Comparison of ENCODE assay signal across 8 cellular contexts in genomic region chr18:55343396-55344073, GRCh38.
DNase-seq lines count a peak whose midpoint lies in the region; ATAC-seq and TF ChIP-seq lines count a peak whose summit lies in the region.

No MANE protein-coding gene starts in this region.

- no peak overlapping the region for H2AFZ ChIP-seq in GM23248

- H3K9me2 ChIP-seq in GM23248 (ENCODE audit: insufficient read depth), result no peaks in the 10 kb centered on the region

- peak; percentile 79 for TF ChIP-seq CTCF in endodermal cell (conservative IDR thresholded peaks at IDR 0.05)
- peak; percentile 64 for TF ChIP-seq CTCF in progenitor cell of endocrine pancreas (IDR thresholded peaks at IDR 0.05; ENCODE audit: unreplicated experiment)

- no peaks in the 10 kb centered on the region for H4K20me1 ChIP-seq in GM23248 (ENCODE audit: insufficient read depth)

- no peak overlapping the region for H3K4me2 ChIP-seq in GM23248 (ENCODE audit: unreplicated experiment)

- peaks cover 12% of the 10 kb centered on the region for H3K4me1 ChIP-seq in GM23248 (ENCODE audit: insufficient read depth)
- H3K4me1 ChIP-seq in endodermal cell (ENCODE audit: control insufficient read depth, insufficient read depth, low read length), result no peaks in the 10 kb centered on the region

- H3K27ac ChIP-seq in GM23248 (no peak overlapping the region), endodermal cell (ENCODE audit: low read depth, low read length) (no peak overlapping the region)

- H3K27ac Mint-ChIP-seq in endodermal cell (no peak overlapping the region), progenitor cell of endocrine pancreas (no peak overlapping the region), T-cell (no peak overlapping the region)

- H3K27me3 ChIP-seq in GM23248 (replicated peaks; ENCODE audit: insufficient read depth), result no peaks in the 10 kb centered on the region
- no peaks in the 10 kb centered on the region for H3K27me3 ChIP-seq in endodermal cell (ENCODE audit: control insufficient read depth, insufficient read depth, low read length, poor library complexity, severe bottlenecking)

- H3K36me3 Mint-ChIP-seq in endodermal cell (ENCODE audit: low read depth) (no peaks in the 10 kb centered on the region), progenitor cell of endocrine pancreas (ENCODE audit: insufficient read depth) (no peaks in the 10 kb centered on the region), T-cell (no peaks in the 10 kb centered on the region)

- no peaks in the 10 kb centered on the region for H3K9me3 Mint-ChIP-seq in endodermal cell
- H3K9me3 Mint-ChIP-seq in progenitor cell of endocrine pancreas (ENCODE audit: low read depth), result no peaks in the 10 kb centered on the region
- H3K9me3 Mint-ChIP-seq in T-cell, result no peaks in the 10 kb centered on the region

- H3K4me3 Mint-ChIP-seq in endodermal cell (no peak overlapping the region), progenitor cell of endocrine pancreas (ENCODE audit: low read depth) (no peak overlapping the region), T-cell (no peak overlapping the region)

- H3K9me3 ChIP-seq in GM23248 (ENCODE audit: low read depth) (no peaks in the 10 kb centered on the region), endodermal cell (ENCODE audit: control insufficient read depth, low read length) (no peaks in the 10 kb centered on the region)

- H3K4me1 Mint-ChIP-seq in endodermal cell, result peaks cover 17% of the 10 kb centered on the region
- H3K4me1 Mint-ChIP-seq in progenitor cell of endocrine pancreas (ENCODE audit: low read depth), result no peaks in the 10 kb centered on the region
- no peaks in the 10 kb centered on the region for H3K4me1 Mint-ChIP-seq in T-cell

- WGBS in GM23248 (ENCODE audit: low coverage in 1 of 2, low lambda C conversion rate in 2 of 2, missing lambda C conversion rate in 2 of 2), 2 experiments, result 96% methylated on average over 3 of the region's 3 CpGs
- 91% methylated on average over 3 of the region's 3 CpGs; no CpG with 5 or more reads in 1 of the 2 experiments for WGBS in endodermal cell (ENCODE audit: insufficient coverage in 1 of 2, insufficient read length in 1 of 2), 2 experiments

- H3K79me2 ChIP-seq in GM23248 (ENCODE audit: insufficient read depth), result peaks cover 47% of the 10 kb centered on the region; the same call in 1 of the 2 replicates

- no peak for ATAC-seq in T-cell (replicated peaks in 1 of 4)

- H3K27me3 Mint-ChIP-seq in endodermal cell (ENCODE audit: insufficient read depth) (no peaks in the 10 kb centered on the region), progenitor cell of endocrine pancreas (peaks cover 23% of the 10 kb centered on the region), T-cell (no peaks in the 10 kb centered on the region)

- H3K9ac ChIP-seq in GM23248 (no peak overlapping the region), endodermal cell (ENCODE audit: extremely low read depth, low read length, poor library complexity, severe bottlenecking) (no peak overlapping the region)

- in situ Hi-C loops in GM23248 (cut with MboI), result no loop called here

- H3K4me3 ChIP-seq in GM23248 (no peak overlapping the region), endodermal cell (ENCODE audit: low read length) (no peak overlapping the region)

- H3F3A ChIP-seq in GM23248 (ENCODE audit: insufficient read depth), result 0 out of 2 replicates have a peak, but pooled peaks cover 9% of the 10 kb centered on the region

- CTCF ChIA-PET in T-cell (lab: Charles Lee), result no interaction called here

- DNase-seq in EH (ENCODE audit: low read depth) (peak; percentile 47), GM23248 (peak; percentile 66), NCI-H1694 treated with DMSO at 0.1 percent for 48 hours (lab: John Stamatoyannopoulos, UW) (peak; percentile 35), endodermal cell (no peak), progenitor cell of endocrine pancreas (ENCODE audit: low spot score, unreplicated experiment) (no peak), NK-92 (lab: John Stamatoyannopoulos, UW; ENCODE audit: unreplicated experiment) (no peak), T-cell (no peak), UCSD-AML1 (lab: John Stamatoyannopoulos, UW; ENCODE audit: unreplicated experiment) (no peak)

- H3K36me3 ChIP-seq in GM23248 (ENCODE audit: low read depth), result no peaks in the 10 kb centered on the region
- H3K36me3 ChIP-seq in endodermal cell (ENCODE audit: control insufficient read depth, insufficient read depth, low read length), result no peaks in the 10 kb centered on the region

- POLR2A ChIA-PET in T-cell (lab: Charles Lee), result no interaction called here

Comparison
In these comparisons a context has a peak if more than half of its experiments do, and no peak if none do; other contexts are left out.
1. DNase-seq: peak in EH (single experiment), GM23248 (single experiment) and NCI-H1694 treated with DMSO at 0.1 percent for 48 hours (single experiment); none in endodermal cell (single experiment), progenitor cell of endocrine pancreas (single experiment), NK-92 (single experiment), T-cell (0 of 34) and UCSD-AML1 (single experiment).